ENCODE assay signal across 1 cellular context in the genomic region with DNA sequence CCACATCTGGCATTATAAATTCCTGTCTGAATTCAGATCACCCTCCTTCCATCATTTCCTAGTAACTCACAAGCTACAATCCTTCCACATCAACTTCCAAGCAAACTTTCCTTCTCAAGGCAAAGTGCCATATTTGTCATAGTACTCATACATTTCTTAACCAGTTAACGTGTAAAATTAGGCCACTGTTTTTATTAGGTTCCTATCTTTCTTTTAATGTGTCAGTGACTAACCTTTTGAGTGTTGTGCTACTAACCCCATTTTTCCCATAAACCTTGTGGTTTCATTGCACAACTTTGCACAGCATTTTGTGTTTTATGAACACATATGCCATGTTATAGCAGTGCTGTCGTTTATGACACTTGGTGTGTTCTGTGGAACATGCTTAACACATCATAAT.
TF ChIP-seq lines count a peak whose summit lies in the region.

No MANE protein-coding gene starts in this region.

TF ChIP-seq in GM23338, 12 proteins besides CTCF, POLR2A, EP300 and RAD21 (continued from another document):
- TF ChIP-seq, protein P1, sequence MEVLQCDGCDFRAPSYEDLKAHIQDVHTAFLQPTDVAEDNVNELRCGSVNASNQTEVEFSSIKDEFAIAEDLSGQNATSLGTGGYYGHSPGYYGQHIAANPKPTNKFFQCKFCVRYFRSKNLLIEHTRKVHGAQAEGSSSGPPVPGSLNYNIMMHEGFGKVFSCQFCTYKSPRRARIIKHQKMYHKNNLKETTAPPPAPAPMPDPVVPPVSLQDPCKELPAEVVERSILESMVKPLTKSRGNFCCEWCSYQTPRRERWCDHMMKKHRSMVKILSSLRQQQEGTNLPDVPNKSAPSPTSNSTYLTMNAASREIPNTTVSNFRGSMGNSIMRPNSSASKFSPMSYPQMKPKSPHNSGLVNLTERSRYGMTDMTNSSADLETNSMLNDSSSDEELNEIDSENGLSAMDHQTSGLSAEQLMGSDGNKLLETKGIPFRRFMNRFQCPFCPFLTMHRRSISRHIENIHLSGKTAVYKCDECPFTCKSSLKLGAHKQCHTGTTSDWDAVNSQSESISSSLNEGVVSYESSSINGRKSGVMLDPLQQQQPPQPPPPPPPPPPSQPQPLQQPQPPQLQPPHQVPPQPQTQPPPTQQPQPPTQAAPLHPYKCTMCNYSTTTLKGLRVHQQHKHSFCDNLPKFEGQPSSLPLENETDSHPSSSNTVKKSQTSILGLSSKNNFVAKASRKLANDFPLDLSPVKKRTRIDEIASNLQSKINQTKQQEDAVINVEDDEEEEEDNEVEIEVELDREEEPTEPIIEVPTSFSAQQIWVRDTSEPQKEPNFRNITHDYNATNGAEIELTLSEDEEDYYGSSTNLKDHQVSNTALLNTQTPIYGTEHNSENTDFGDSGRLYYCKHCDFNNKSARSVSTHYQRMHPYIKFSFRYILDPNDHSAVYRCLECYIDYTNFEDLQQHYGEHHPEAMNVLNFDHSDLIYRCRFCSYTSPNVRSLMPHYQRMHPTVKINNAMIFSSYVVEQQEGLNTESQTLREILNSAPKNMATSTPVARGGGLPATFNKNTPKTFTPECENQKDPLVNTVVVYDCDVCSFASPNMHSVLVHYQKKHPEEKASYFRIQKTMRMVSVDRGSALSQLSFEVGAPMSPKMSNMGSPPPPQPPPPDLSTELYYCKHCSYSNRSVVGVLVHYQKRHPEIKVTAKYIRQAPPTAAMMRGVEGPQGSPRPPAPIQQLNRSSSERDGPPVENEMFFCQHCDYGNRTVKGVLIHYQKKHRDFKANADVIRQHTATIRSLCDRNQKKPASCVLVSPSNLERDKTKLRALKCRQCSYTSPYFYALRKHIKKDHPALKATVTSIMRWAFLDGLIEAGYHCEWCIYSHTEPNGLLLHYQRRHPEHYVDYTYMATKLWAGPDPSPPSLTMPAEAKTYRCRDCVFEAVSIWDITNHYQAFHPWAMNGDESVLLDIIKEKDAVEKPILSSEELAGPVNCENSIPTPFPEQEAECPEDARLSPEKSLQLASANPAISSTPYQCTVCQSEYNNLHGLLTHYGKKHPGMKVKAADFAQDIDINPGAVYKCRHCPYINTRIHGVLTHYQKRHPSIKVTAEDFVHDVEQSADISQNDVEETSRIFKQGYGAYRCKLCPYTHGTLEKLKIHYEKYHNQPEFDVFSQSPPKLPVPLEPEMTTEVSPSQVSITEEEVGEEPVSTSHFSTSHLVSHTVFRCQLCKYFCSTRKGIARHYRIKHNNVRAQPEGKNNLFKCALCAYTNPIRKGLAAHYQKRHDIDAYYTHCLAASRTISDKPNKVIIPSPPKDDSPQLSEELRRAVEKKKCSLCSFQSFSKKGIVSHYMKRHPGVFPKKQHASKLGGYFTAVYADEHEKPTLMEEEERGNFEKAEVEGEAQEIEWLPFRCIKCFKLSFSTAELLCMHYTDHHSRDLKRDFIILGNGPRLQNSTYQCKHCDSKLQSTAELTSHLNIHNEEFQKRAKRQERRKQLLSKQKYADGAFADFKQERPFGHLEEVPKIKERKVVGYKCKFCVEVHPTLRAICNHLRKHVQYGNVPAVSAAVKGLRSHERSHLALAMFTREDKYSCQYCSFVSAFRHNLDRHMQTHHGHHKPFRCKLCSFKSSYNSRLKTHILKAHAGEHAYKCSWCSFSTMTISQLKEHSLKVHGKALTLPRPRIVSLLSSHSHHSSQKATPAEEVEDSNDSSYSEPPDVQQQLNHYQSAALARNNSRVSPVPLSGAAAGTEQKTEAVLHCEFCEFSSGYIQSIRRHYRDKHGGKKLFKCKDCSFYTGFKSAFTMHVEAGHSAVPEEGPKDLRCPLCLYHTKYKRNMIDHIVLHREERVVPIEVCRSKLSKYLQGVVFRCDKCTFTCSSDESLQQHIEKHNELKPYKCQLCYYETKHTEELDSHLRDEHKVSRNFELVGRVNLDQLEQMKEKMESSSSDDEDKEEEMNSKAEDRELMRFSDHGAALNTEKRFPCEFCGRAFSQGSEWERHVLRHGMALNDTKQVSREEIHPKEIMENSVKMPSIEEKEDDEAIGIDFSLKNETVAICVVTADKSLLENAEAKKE (CRISPR knock-in tag; IDR thresholded peaks at IDR 0.05): no peak
- TF ChIP-seq POLR2AphosphoS5 (IDR thresholded peaks at IDR 0.05; ENCODE audit: low read depth) (no peak), CREB1 (CRISPR knock-in tag; IDR thresholded peaks at IDR 0.05; ENCODE audit: low read depth) (no peak), ZNF114 (CRISPR knock-in tag; IDR thresholded peaks at IDR 0.05) (no peak), EZH2 (IDR thresholded peaks at IDR 0.05; ENCODE audit: low read depth, unreplicated experiment) (no peak)
